ENCODE assay signal across 2 cellular contexts in genomic region chr7:100606313-100606712, GRCh38.
TF ChIP-seq lines count a peak whose summit lies in the region.

No MANE protein-coding gene starts in this region.

TF ChIP-seq in H1, 55 proteins besides CTCF, POLR2A, EP300 and RAD21:
- TF ChIP-seq PHF8 (conservative IDR thresholded peaks at IDR 0.05; ENCODE audit: low read depth, low read length): no peak
- no peak for TF ChIP-seq RNF2 (IDR thresholded peaks at IDR 0.05; ENCODE audit: borderline replicate concordance, low read depth, low read length, missing control alignments, poor library complexity, severe bottlenecking)
- TF ChIP-seq BRCA1 (IDR thresholded peaks at IDR 0.05; ENCODE audit: low read depth, low read length): no peak
- TF ChIP-seq EGR1 (IDR thresholded peaks at IDR 0.05; ENCODE audit: borderline replicate concordance, low read depth, low read length): no peak
- no peak for TF ChIP-seq SRF (IDR thresholded peaks at IDR 0.05; ENCODE audit: low read depth, low read length)
- TF ChIP-seq NRF1 (IDR thresholded peaks at IDR 0.05; ENCODE audit: low read depth, low read length): no peak
- no peak for TF ChIP-seq POU5F1 (IDR thresholded peaks at IDR 0.05; ENCODE audit: low read depth, low read length)
- TF ChIP-seq NANOG (IDR thresholded peaks at IDR 0.05; ENCODE audit: insufficient read depth, low read depth, low read length, poor library complexity, severe bottlenecking): no peak
- no peak for TF ChIP-seq SP2 (IDR thresholded peaks at IDR 0.05; ENCODE audit: low read length)
- TF ChIP-seq ATF3 (IDR thresholded peaks at IDR 0.05; ENCODE audit: insufficient read depth, low read depth, low read length): no peak
- TF ChIP-seq ASH2L (IDR thresholded peaks at IDR 0.05; ENCODE audit: low read length): no peak
- no peak for TF ChIP-seq HDAC6 (IDR thresholded peaks at IDR 0.05; ENCODE audit: low read depth, low read length)
- TF ChIP-seq GTF2F1 (IDR thresholded peaks at IDR 0.05; ENCODE audit: borderline replicate concordance, low read depth, low read length): no peak
- TF ChIP-seq TAF1 (IDR thresholded peaks at IDR 0.05; ENCODE audit: low read depth, low read length): no peak
- no peak for TF ChIP-seq USF2 (IDR thresholded peaks at IDR 0.05; ENCODE audit: low read length)
- no peak for TF ChIP-seq SP4 (IDR thresholded peaks at IDR 0.05; ENCODE audit: low read length)
- TF ChIP-seq SIRT6 (IDR thresholded peaks at IDR 0.05; ENCODE audit: low read length): no peak
- TF ChIP-seq ZNF274 (IDR thresholded peaks at IDR 0.05; ENCODE audit: borderline replicate concordance, extremely low read depth, low read length): no peak
- no peak for TF ChIP-seq RBBP5 (IDR thresholded peaks at IDR 0.05; ENCODE audit: borderline replicate concordance, low read depth, low read length)
- no peak for TF ChIP-seq JUND (IDR thresholded peaks at IDR 0.05; ENCODE audit: low read length)
TF ChIP-seq in H1: peak in this region for 0.

TF ChIP-seq in GM12891, 5 proteins besides CTCF, POLR2A, EP300 and RAD21:
- TF ChIP-seq SPI1 (IDR thresholded peaks at IDR 0.05; ENCODE audit: low read depth, low read length) (no peak), PAX5 (IDR thresholded peaks at IDR 0.05; ENCODE audit: insufficient read depth, low read length, severe bottlenecking) (no peak), POU2F2 (IDR thresholded peaks at IDR 0.05; ENCODE audit: low read depth, low read length) (no peak)
